In genomic region chr7:111561909-111562732, GRCh38 we compare ENCODE assay signal across 1 cellular context.
TF ChIP-seq lines count a peak whose summit lies in the region.

Gene IMMP2L, minus strand, starts transcription at chr7:111562492.

TF ChIP-seq in K562, 482 proteins besides CTCF, POLR2A, EP300 and RAD21 (continued from another document and continues in another):
- TF ChIP-seq ZBTB40 (IDR thresholded peaks at IDR 0.05) (peak; percentile 53; the same call in 1 of the 2 replicates), ZBTB40 (CRISPR knock-in tag; IDR thresholded peaks at IDR 0.05) (no peak), TCF7 (IDR thresholded peaks at IDR 0.05; ENCODE audit: borderline replicate concordance) (peak; percentile 97), TFAP4 (CRISPR knock-in tag; IDR thresholded peaks at IDR 0.05; ENCODE audit: borderline replicate concordance) (peak; percentile 85), ZNF324 (CRISPR knock-in tag; IDR thresholded peaks at IDR 0.05) (no peak), ZNF583 (CRISPR knock-in tag; IDR thresholded peaks at IDR 0.05) (no peak; the same call in none of the 2 replicates), BHLHE40 (IDR thresholded peaks at IDR 0.05; ENCODE audit: low read length) (peak; percentile 73), ZMIZ1 (IDR thresholded peaks at IDR 0.05; ENCODE audit: low read depth in 2 of 2, low read length in 2 of 2) (peak in 1 of 2 experiments; percentile 0; a peak in 1 of 4 replicates), ZNF592 (IDR thresholded peaks at IDR 0.05) (peak; percentile 94), ATF1 (CRISPR knock-in tag; IDR thresholded peaks at IDR 0.05) (no peak), ATF1 (tag; IDR thresholded peaks at IDR 0.05) (peak; percentile 68; the same call in 1 of the 2 replicates), SMARCC2 (IDR thresholded peaks at IDR 0.05; ENCODE audit: low read depth) (peak; percentile 72; the same call in 1 of the 2 replicates), ZNF785 (CRISPR knock-in tag; IDR thresholded peaks at IDR 0.05) (no peak), WHSC1 (IDR thresholded peaks at IDR 0.05; ENCODE audit: low read length) (no peak), MTA1 (IDR thresholded peaks at IDR 0.05; ENCODE audit: borderline replicate concordance) (0 out of 2 replicates have a peak, but pooled peaks have one; percentile 11), SMARCE1 (IDR thresholded peaks at IDR 0.05) (peak; percentile 80; the same call in 1 of the 2 replicates), MCM3 (IDR thresholded peaks at IDR 0.05) (no peak), MYBL2 (IDR thresholded peaks at IDR 0.05; ENCODE audit: low read depth) (no peak), MYBL2 (CRISPR knock-in tag; IDR thresholded peaks at IDR 0.05; ENCODE audit: borderline replicate concordance) (no peak), POLR2AphosphoS2 (IDR thresholded peaks at IDR 0.05; ENCODE audit: low read length) (no peak), TSC22D4 (tag; IDR thresholded peaks at IDR 0.05) (no peak), SRSF3 (IDR thresholded peaks at IDR 0.05; ENCODE audit: insufficient read depth, low read length) (no peak), CHCHD3 (CRISPR knock-in tag; IDR thresholded peaks at IDR 0.05) (0 out of 2 replicates have a peak, but pooled peaks have one; percentile 15), KHSRP (IDR thresholded peaks at IDR 0.05) (no peak), ESRRA (IDR thresholded peaks at IDR 0.05; ENCODE audit: borderline replicate concordance, low read depth) (peak; percentile 6; the same call in 1 of the 2 replicates), POLR2AphosphoS5 (IDR thresholded peaks at IDR 0.05; ENCODE audit: control insufficient read depth, insufficient read depth, low read depth, low read length) (peak; percentile 78; the same call in 1 of the 2 replicates), SNIP1 (IDR thresholded peaks at IDR 0.05; ENCODE audit: low read depth) (no peak), ZNF217 (CRISPR knock-in tag; IDR thresholded peaks at IDR 0.05) (no peak), EGR1 (conservative IDR thresholded peaks at IDR 0.05) (peak; percentile 75), ZNF644 (tag; IDR thresholded peaks at IDR 0.05; ENCODE audit: low read depth) (peak; percentile 45; the same call in 1 of the 2 replicates), CC2D1A (IDR thresholded peaks at IDR 0.05) (peak; percentile 75), ILK (tag; IDR thresholded peaks at IDR 0.05; ENCODE audit: borderline replicate concordance, low read depth) (no peak), ZNF184 (CRISPR knock-in tag; IDR thresholded peaks at IDR 0.05) (no peak)
- TF ChIP-seq, protein P1, sequence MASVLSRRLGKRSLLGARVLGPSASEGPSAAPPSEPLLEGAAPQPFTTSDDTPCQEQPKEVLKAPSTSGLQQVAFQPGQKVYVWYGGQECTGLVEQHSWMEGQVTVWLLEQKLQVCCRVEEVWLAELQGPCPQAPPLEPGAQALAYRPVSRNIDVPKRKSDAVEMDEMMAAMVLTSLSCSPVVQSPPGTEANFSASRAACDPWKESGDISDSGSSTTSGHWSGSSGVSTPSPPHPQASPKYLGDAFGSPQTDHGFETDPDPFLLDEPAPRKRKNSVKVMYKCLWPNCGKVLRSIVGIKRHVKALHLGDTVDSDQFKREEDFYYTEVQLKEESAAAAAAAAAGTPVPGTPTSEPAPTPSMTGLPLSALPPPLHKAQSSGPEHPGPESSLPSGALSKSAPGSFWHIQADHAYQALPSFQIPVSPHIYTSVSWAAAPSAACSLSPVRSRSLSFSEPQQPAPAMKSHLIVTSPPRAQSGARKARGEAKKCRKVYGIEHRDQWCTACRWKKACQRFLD (CRISPR knock-in tag; IDR thresholded peaks at IDR 0.05): peak; percentile 82; the same call in 1 of the 2 replicates
- TF ChIP-seq, protein P2, sequence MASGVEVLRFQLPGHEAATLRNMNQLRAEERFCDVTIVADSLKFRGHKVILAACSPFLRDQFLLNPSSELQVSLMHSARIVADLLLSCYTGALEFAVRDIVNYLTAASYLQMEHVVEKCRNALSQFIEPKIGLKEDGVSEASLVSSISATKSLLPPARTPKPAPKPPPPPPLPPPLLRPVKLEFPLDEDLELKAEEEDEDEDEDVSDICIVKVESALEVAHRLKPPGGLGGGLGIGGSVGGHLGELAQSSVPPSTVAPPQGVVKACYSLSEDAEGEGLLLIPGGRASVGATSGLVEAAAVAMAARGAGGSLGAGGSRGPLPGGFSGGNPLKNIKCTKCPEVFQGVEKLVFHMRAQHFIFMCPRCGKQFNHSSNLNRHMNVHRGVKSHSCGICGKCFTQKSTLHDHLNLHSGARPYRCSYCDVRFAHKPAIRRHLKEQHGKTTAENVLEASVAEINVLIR (CRISPR knock-in tag; IDR thresholded peaks at IDR 0.05): no peak
- TF ChIP-seq, protein P3, sequence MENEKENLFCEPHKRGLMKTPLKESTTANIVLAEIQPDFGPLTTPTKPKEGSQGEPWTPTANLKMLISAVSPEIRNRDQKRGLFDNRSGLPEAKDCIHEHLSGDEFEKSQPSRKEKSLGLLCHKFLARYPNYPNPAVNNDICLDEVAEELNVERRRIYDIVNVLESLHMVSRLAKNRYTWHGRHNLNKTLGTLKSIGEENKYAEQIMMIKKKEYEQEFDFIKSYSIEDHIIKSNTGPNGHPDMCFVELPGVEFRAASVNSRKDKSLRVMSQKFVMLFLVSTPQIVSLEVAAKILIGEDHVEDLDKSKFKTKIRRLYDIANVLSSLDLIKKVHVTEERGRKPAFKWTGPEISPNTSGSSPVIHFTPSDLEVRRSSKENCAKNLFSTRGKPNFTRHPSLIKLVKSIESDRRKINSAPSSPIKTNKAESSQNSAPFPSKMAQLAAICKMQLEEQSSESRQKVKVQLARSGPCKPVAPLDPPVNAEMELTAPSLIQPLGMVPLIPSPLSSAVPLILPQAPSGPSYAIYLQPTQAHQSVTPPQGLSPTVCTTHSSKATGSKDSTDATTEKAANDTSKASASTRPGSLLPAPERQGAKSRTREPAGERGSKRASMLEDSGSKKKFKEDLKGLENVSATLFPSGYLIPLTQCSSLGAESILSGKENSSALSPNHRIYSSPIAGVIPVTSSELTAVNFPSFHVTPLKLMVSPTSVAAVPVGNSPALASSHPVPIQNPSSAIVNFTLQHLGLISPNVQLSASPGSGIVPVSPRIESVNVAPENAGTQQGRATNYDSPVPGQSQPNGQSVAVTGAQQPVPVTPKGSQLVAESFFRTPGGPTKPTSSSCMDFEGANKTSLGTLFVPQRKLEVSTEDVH (IDR thresholded peaks at IDR 0.05; ENCODE audit: low read depth, partially characterized antibody): peak; percentile 50
